27 cellular contexts compared by ENCODE assay signal in the genomic region with DNA sequence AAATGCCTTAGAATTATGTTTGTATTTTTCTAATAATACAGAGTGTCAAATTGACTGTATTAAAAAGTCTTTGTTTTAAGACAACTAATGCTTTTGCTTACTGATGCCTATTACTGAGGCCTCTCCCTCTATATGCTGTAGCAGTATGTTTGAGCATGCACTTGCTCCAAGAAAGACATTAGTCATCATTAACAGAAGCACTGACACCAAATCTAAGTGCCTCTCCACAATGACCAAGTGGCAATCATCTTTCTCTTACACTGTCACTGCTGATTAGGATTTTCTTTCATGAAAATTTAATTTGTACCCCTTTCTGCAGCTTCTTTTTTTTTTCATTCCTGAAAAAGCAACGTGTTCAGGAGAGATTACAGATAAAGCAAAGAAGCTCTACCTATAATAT. TPM values are rescaled to one million over a fixed set of nuclear protein-coding genes. Genes with fewer than 3 reads are reported as not detected.
DNase-seq lines count a peak whose midpoint lies in the region; ATAC-seq and TF ChIP-seq lines count a peak whose summit lies in the region.
"Had no signal": no experiment of that assay in that cellular context is flagged by ENCODE, and none has a peak within 500 bp of the region (broad histone marks: within the 10 kb centered on the region; RNA-seq: fewer than 3 reads in every experiment).

No MANE protein-coding gene starts in this region.

- no peak for TF ChIP-seq POLR2A in lower leg skin (IDR thresholded peaks at IDR 0.05)

- H3K27me3 ChIP-seq in muscle layer of colon (ENCODE audit: control insufficient read depth in 1 of 2, insufficient read depth in 2 of 2, low read length in 2 of 2), result no peaks in the 10 kb centered on the region
- H3K27me3 ChIP-seq: esophagus muscularis mucosa, gastrocnemius medialis, uterus had no signal

- ATAC-seq in GM21447 (IDR thresholded peaks at IDR 0.05; ENCODE audit: unreplicated experiment), result no peak
- ATAC-seq: activated CD4-positive, CD25-positive, alpha-beta regulatory T cell treated with anti-CD3 and anti-CD28 coated beads, Interleukin-2, amount 50 U/mL, for 24 hours; activated CD8-positive, alpha-beta T cell treated with anti-CD3 and anti-CD28 coated beads for 36 hours; effector memory CD8-positive, alpha-beta T cell; gastrocnemius medialis; GM12878; lower lobe of right lung; mucosa of descending colon; stimulated activated naive B cell treated with anti-CD40 and anti-IgM and Interleukin-4, amounts not matched to agents 10 μg/mL and 1 μg/mL and 100 μg/mL, for 72 hours had no signal

- H3K4me3 ChIP-seq in muscle layer of colon (ENCODE audit: low read depth in 1 of 2, low read length in 2 of 2) (no peak overlapping the region), lower leg skin (ENCODE audit: low read depth, poor library complexity, severe bottlenecking) (no peak overlapping the region)
- H3K4me3 ChIP-seq: esophagus muscularis mucosa, gastrocnemius medialis, GM12878, lower lobe of right lung, mucosa of descending colon, skin epidermis, uterus had no signal

- peak; percentile 66 for DNase-seq in DMS53 (lab: John Stamatoyannopoulos, UW)
- peak; percentile 8 for DNase-seq in M059J (ENCODE audit: low read depth)
- peak; percentile 58 for DNase-seq in NCI-H82 (lab: John Stamatoyannopoulos, UW)
- DNase-seq in lower leg skin (ENCODE audit: low spot score in 2 of 2), result no peak
- DNase-seq in globus pallidus (ENCODE audit: low spot score), result no peak
- DNase-seq: activated CD8-positive, alpha-beta T cell treated with anti-CD3 and anti-CD28 coated beads for 36 hours; activated gamma-delta T cell treated with Interleukin-2 at 50 U/mL for 16 hours; activated T-cell treated with anti-CD3 and anti-CD28 coated beads for 4 hours; CD4-positive, alpha-beta T cell; effector memory CD8-positive, alpha-beta T cell; gastrocnemius medialis; islet precursor cell; lower lobe of right lung; mucosa of descending colon; NCI-H2029 treated with DMSO at 0.1 percent for 48 hours; posterior cingulate gyrus; Right ventricle myocardium superior; stimulated activated naive B cell treated with anti-CD40 and anti-IgM and Interleukin-4, amounts not matched to agents 10 μg/mL and 1 μg/mL and 100 μg/mL, for 72 hours; uterus had no signal

- TF ChIP-seq CTCF in lower leg skin (IDR thresholded peaks at IDR 0.05), result no peak

- H3K9ac ChIP-seq in muscle layer of colon (ENCODE audit: low read length), result no peak overlapping the region

- H3K9me3 ChIP-seq in muscle layer of colon (ENCODE audit: low read length), result no peaks in the 10 kb centered on the region
- H3K9me3 ChIP-seq: esophagus muscularis mucosa, gastrocnemius medialis, lower lobe of right lung, mucosa of descending colon, uterus had no signal

- H3K27ac ChIP-seq in muscle layer of colon (ENCODE audit: low read depth, low read length), result peak overlapping the region; percentile 42
- H3K27ac ChIP-seq: esophagus muscularis mucosa, gastrocnemius medialis, lower lobe of right lung, skin epidermis, uterus had no signal

- peaks cover 15% of the 10 kb centered on the region for H3K4me1 ChIP-seq in muscle layer of colon (ENCODE audit: insufficient read depth, low read length)
- H3K4me1 ChIP-seq: esophagus muscularis mucosa, gastrocnemius medialis, lower lobe of right lung, uterus had no signal

- no peaks in the 10 kb centered on the region for H3K36me3 ChIP-seq in muscle layer of colon (ENCODE audit: insufficient read depth, low read length)
- H3K36me3 ChIP-seq: esophagus muscularis mucosa, gastrocnemius medialis, lower lobe of right lung, uterus had no signal

- WGBS in lower leg skin, 2 donors, result 75 to 76% methylated on average over 1 of the region's 1 CpG

- intact Hi-C loops in lower leg skin (cut with DNase I; ENCODE audit: low total_unique reads), result no loop called here

RNA-seq across cellular contexts. Expression of gene MAB21L2, which starts 11.1 kb away (rescaled TPM):
- 4.4 and 5.3 TPM in 2 replicates for total RNA-seq in M059J (2014; rRNA removed; shearing (Covaris generic))
- not detected for total RNA-seq in lower leg skin
- total RNA-seq: activated CD8-positive, alpha-beta T cell treated with anti-CD3 and anti-CD28 coated beads for 36 hours; CD4-positive, alpha-beta T cell; GM12878; lower lobe of right lung; NCI-H460; temporal lobe; uterus had no signal

Comparison
In these comparisons a context has a peak if more than half of its experiments do, and no peak if none do; other contexts are left out.
1. DNase-seq: peak in DMS53 (single experiment), M059J (single experiment) and NCI-H82 (single experiment); none in lower leg skin (0 of 2) and globus pallidus (single experiment).